ENCODE assay signal across 8 cellular contexts in genomic region chr9:21800931-21801682, GRCh38. TPM values are rescaled to one million over a fixed set of nuclear protein-coding genes. Genes with fewer than 3 reads are reported as not detected.
DNase-seq lines count a peak whose midpoint lies in the region; ATAC-seq, FAIRE-seq and TF ChIP-seq lines count a peak whose summit lies in the region.

No MANE protein-coding gene starts in this region.

- intact Hi-C loops in activated CD4-positive, alpha-beta T cell treated with anti-CD3 and anti-CD28 coated beads, Interleukin-2, amount 10 ng/mL, durations not matched to agents 24 days and 14 days (cut with micrococcal nuclease), result loop anchor here (5.0 kb wide), 1 partner anchor 464 kb away; the partner anchor contains the start of gene KLHL9

- peaks cover 41% of the 10 kb centered on the region for H3K79me2 ChIP-seq in keratinocyte (ENCODE audit: control insufficient read depth, insufficient read depth, low read length)

- no peaks in the 10 kb centered on the region for H3K9me3 Mint-ChIP-seq in activated CD4-positive, alpha-beta T cell treated with anti-CD3 and anti-CD28 coated beads, Interleukin-2, amount 10 ng/mL, durations not matched to agents 24 days and 14 days
- H3K9me3 Mint-ChIP-seq in activated naive CD8-positive, alpha-beta T cell treated with anti-CD3 and anti-CD28 coated beads, Interleukin-2, amount 10 ng/mL, durations not matched to agents 7 days and 5 days, result no peaks in the 10 kb centered on the region

- H3K4me3 Mint-ChIP-seq in activated CD4-positive, alpha-beta T cell treated with anti-CD3 and anti-CD28 coated beads, Interleukin-2, amount 10 ng/mL, durations not matched to agents 24 days and 14 days, result peak overlapping the region; percentile 99
- H3K4me3 Mint-ChIP-seq in activated naive CD8-positive, alpha-beta T cell treated with anti-CD3 and anti-CD28 coated beads, Interleukin-2, amount 10 ng/mL, durations not matched to agents 7 days and 5 days, result peak overlapping the region; percentile 99

- H3K27ac Mint-ChIP-seq in activated CD4-positive, alpha-beta T cell treated with anti-CD3 and anti-CD28 coated beads, Interleukin-2, amount 10 ng/mL, durations not matched to agents 24 days and 14 days, result no peak overlapping the region
- H3K27ac Mint-ChIP-seq in activated naive CD8-positive, alpha-beta T cell treated with anti-CD3 and anti-CD28 coated beads, Interleukin-2, amount 10 ng/mL, durations not matched to agents 7 days and 5 days, result peak overlapping the region; percentile 17

- dilution Hi-C loops in keratinocyte (cut with MboI; ENCODE audit: extremely low pct_ligation_motif_present, low sequenced_read_pairs), result no loop called here

- DNase-seq in activated CD4-positive, alpha-beta T cell treated with anti-CD3 and anti-CD28 coated beads, Interleukin-2, amount 10 ng/mL, durations not matched to agents 24 days and 14 days, result peak; percentile 55
- DNase-seq in activated CD4-positive, alpha-beta T cell treated with anti-CD3 and anti-CD28 coated beads, Interleukin-2, amount 50 U/mL, for 1 hour, result no peak
- DNase-seq in activated naive CD8-positive, alpha-beta T cell treated with anti-CD3 and anti-CD28 coated beads, Interleukin-2, amount 10 ng/mL, durations not matched to agents 7 days and 5 days, result no peak
- DNase-seq in keratinocyte (ENCODE audit: low read depth, low spot score) (no peak), GM03348 (ENCODE audit: low spot score) (no peak), H7 (no peak)
- no peak for DNase-seq in stimulated activated CD4-positive, alpha-beta T cell treated with anti-CD3 and anti-CD28 coated beads, Interleukin-2, amount 100 ng/mL, for 24 hours

- FAIRE-seq in keratinocyte (lab: Jason Lieb, UNC), result no peak

- H3K9ac ChIP-seq in keratinocyte (ENCODE audit: control insufficient read depth, extremely low read depth, insufficient read depth, low read length), result peak overlapping the region; percentile 83
- peak overlapping the region; percentile 83 to 97 for H3K9ac ChIP-seq in stomach smooth muscle (ENCODE audit: low read length in 2 of 2)

- peak overlapping the region; percentile 67 for H2AFZ ChIP-seq in keratinocyte (ENCODE audit: control insufficient read depth, low read length)

- peak overlapping the region; percentile 81 for H3K27ac ChIP-seq in keratinocyte (ENCODE audit: control insufficient read depth, insufficient read depth, low read length)
- peak overlapping the region; percentile 95 for H3K27ac ChIP-seq in stomach smooth muscle (ENCODE audit: low read length)

- peaks cover 15% of the 10 kb centered on the region for H3K36me3 Mint-ChIP-seq in activated CD4-positive, alpha-beta T cell treated with anti-CD3 and anti-CD28 coated beads, Interleukin-2, amount 10 ng/mL, durations not matched to agents 24 days and 14 days (ENCODE audit: low read depth)
- peaks cover 5% of the 10 kb centered on the region for H3K36me3 Mint-ChIP-seq in activated naive CD8-positive, alpha-beta T cell treated with anti-CD3 and anti-CD28 coated beads, Interleukin-2, amount 10 ng/mL, durations not matched to agents 7 days and 5 days

- H3K27me3 ChIP-seq in keratinocyte (ENCODE audit: control insufficient read depth, extremely low read depth, insufficient read depth, low read length), result no peaks in the 10 kb centered on the region
- peaks cover 0 to 2% of the 10 kb centered on the region in 2 donors for H3K27me3 ChIP-seq in stomach smooth muscle (ENCODE audit: control insufficient read depth in 1 of 2, insufficient read depth in 2 of 2, low read length in 2 of 2)
- H3K27me3 ChIP-seq in H7 (ENCODE audit: control insufficient read depth, insufficient read depth, low read length), result peaks cover 11% of the 10 kb centered on the region; the same call in 1 of the 2 replicates

- peak overlapping the region; percentile 87 for H3K4me2 ChIP-seq in keratinocyte (ENCODE audit: control insufficient read depth, extremely low read depth, insufficient read depth, low read depth, low read length)

- ATAC-seq in activated naive CD8-positive, alpha-beta T cell treated with anti-CD3 and anti-CD28 coated beads, Interleukin-2, amount 10 ng/mL, durations not matched to agents 7 days and 5 days (ENCODE audit: low read depth), result no peak

- peaks cover 29% of the 10 kb centered on the region for H3K4me1 ChIP-seq in keratinocyte (ENCODE audit: control insufficient read depth, extremely low read depth, insufficient read depth, low read length)
- peaks cover 14% of the 10 kb centered on the region for H3K4me1 ChIP-seq in stomach smooth muscle (ENCODE audit: control insufficient read depth, insufficient read depth, low read length)

- peak overlapping the region; percentile 73 to 75 (median 74) for H3K4me3 ChIP-seq in keratinocyte (ENCODE audit: control insufficient read depth in 2 of 3, extremely low read depth in 1 of 3, insufficient read depth in 2 of 3, low read depth in 1 of 3, low read length in 3 of 3)
- peak overlapping the region; percentile 76 to 88 for H3K4me3 ChIP-seq in stomach smooth muscle (ENCODE audit: low read length in 2 of 2)
- no peak overlapping the region for H3K4me3 ChIP-seq in H7 (ENCODE audit: insufficient read depth, low read depth, low read length)

- no peaks in the 10 kb centered on the region for H3K9me3 ChIP-seq in keratinocyte (ENCODE audit: control insufficient read depth, low read depth, low read length)
- H3K9me3 ChIP-seq in stomach smooth muscle (ENCODE audit: control insufficient read depth in 2 of 2, low read length in 2 of 2), result no peaks in the 10 kb centered on the region

- peaks cover 36% of the 10 kb centered on the region for H3K4me1 Mint-ChIP-seq in activated CD4-positive, alpha-beta T cell treated with anti-CD3 and anti-CD28 coated beads, Interleukin-2, amount 10 ng/mL, durations not matched to agents 24 days and 14 days
- H3K4me1 Mint-ChIP-seq in activated naive CD8-positive, alpha-beta T cell treated with anti-CD3 and anti-CD28 coated beads, Interleukin-2, amount 10 ng/mL, durations not matched to agents 7 days and 5 days, result peaks cover 29% of the 10 kb centered on the region

- POLR2A ChIA-PET in activated naive CD8-positive, alpha-beta T cell treated with anti-CD3 and anti-CD28 coated beads, Interleukin-2, amount 10 ng/mL, durations not matched to agents 7 days and 5 days (lab: Charles Lee), result no interaction called here

- H3K36me3 ChIP-seq in keratinocyte (ENCODE audit: control insufficient read depth in 2 of 2, extremely low read depth in 1 of 2, insufficient read depth in 2 of 2, low read length in 2 of 2) (peaks cover 2 to 11% of the 10 kb centered on the region in 2 experiments), stomach smooth muscle (ENCODE audit: control insufficient read depth in 2 of 2, insufficient read depth in 2 of 2, low read length in 2 of 2) (no peaks in the 10 kb centered on the region), H7 (replicated peaks; ENCODE audit: control insufficient read depth, insufficient read depth, low read length) (peaks cover 4% of the 10 kb centered on the region)

- no peaks in the 10 kb centered on the region for H3K9me1 ChIP-seq in keratinocyte (ENCODE audit: control insufficient read depth, extremely low read depth, insufficient read depth, low read length)

- no peak for TF ChIP-seq CTCF in keratinocyte (optimal IDR thresholded peaks at IDR 0.05 in 1 of 3, IDR thresholded peaks at IDR 0.05 in 1 of 3, conservative IDR thresholded peaks at IDR 0.05 in 1 of 3; ENCODE audit: extremely low read depth in 1 of 3, insufficient read depth in 2 of 3, low read length in 3 of 3)

- H4K20me1 ChIP-seq in keratinocyte (ENCODE audit: control insufficient read depth, extremely low read depth, insufficient read depth, low read length), result peaks cover 10% of the 10 kb centered on the region

- peaks cover 42% of the 10 kb centered on the region for H3K27me3 Mint-ChIP-seq in activated CD4-positive, alpha-beta T cell treated with anti-CD3 and anti-CD28 coated beads, Interleukin-2, amount 10 ng/mL, durations not matched to agents 24 days and 14 days
- H3K27me3 Mint-ChIP-seq in activated naive CD8-positive, alpha-beta T cell treated with anti-CD3 and anti-CD28 coated beads, Interleukin-2, amount 10 ng/mL, durations not matched to agents 7 days and 5 days, result peaks cover 32% of the 10 kb centered on the region

RNA-seq across cellular contexts. Expression of gene MTAP, which starts 1.3 kb away (rescaled TPM):
- total RNA-seq in activated CD4-positive, alpha-beta T cell treated with anti-CD3 and anti-CD28 coated beads, Interleukin-2, amount 10 ng/mL, durations not matched to agents 24 days and 14 days, result 55.9 and 58.1 TPM in 2 replicates
- total RNA-seq in activated naive CD8-positive, alpha-beta T cell treated with anti-CD3 and anti-CD28 coated beads, Interleukin-2, amount 10 ng/mL, durations not matched to agents 7 days and 5 days, result 10 to 100 TPM; 54.1 to 54.5 TPM
- polyA plus RNA-seq in keratinocyte, result 24.5 to 50.3 TPM (median 48.7 TPM) in 3 replicates
- 15.0 TPM for polyA plus RNA-seq in keratinocyte (2011; ENCODE audit: low read depth)
- polyA plus RNA-seq in keratinocyte (2011; cell fraction: cytosol; rRNA removed), result 23.5 and 32.4 TPM in 2 replicates
- polyA plus RNA-seq in keratinocyte (2011; cell fraction: nucleus; rRNA removed), result 44.3 and 51.4 TPM in 2 replicates
- 16.7 and 39.8 TPM in 2 replicates for polyA plus RNA-seq in keratinocyte (2012; ENCODE audit: low replicate concordance)
- 28.1 to 51.7 TPM (median 33.3 TPM) in 3 replicates for polyA minus RNA-seq in keratinocyte
- polyA minus RNA-seq in keratinocyte (2011; cell fraction: cytosol; rRNA and poly(A)+ RNA removed), result 40.3 TPM
- 30.6 and 76.9 TPM in 2 replicates for polyA minus RNA-seq in keratinocyte (2011; cell fraction: nucleus; rRNA and poly(A)+ RNA removed)
- total RNA-seq in H7 (2014; rRNA removed; shearing (Covaris generic)), result 34.0 and 38.3 TPM in 2 replicates
